In the genomic region with DNA sequence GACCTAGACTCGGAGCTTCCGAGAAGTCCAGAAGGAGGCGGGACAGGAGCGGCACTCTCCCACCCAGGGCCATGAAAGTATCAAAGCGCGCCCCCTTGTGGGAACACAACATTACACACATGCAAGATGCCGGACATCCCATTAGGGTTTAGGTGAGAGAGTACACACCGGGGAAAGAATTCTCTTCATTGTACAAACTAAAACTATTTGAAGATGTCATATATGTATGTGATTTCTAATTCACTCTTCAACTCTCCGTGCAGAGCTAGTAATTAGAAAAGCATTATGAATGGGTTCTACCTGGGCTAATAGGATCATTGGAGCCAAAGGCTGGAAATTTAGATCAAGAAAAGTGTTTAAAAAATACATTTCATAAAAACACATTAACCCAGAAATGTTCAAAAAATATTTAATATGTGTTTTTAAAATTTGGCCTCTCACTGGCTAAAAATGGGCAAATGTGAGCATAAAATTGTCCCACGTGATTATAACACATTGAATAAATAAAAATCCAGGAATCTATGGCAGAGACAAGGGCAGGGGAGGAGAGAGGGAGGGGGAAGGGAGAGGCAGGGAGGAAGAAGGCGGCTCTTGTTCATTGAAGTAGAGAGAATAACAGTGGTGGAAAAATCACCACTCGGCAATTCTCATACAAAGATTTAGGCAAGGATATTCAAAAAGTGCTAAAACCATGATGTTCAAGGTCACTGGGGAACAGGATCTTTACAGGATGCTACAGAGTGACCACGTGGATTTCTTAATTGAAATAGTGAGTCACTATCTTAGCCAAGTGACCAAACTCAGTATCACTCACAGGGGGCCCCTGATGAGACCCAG, we compare ENCODE assay signal across 8 cellular contexts. TPM values are rescaled to one million over a fixed set of nuclear protein-coding genes. Genes with fewer than 3 reads are reported as not detected.
DNase-seq lines count a peak whose midpoint lies in the region; ATAC-seq and TF ChIP-seq lines count a peak whose summit lies in the region.

No MANE protein-coding gene starts in this region.

- H3K4me1 ChIP-seq in PC-9 (replicated peaks; ENCODE audit: insufficient read depth) (no peaks in the 10 kb centered on the region), endodermal cell (ENCODE audit: control insufficient read depth, insufficient read depth, low read length) (no peaks in the 10 kb centered on the region)

- H3K4me3 Mint-ChIP-seq in activated naive CD4-positive, alpha-beta T cell treated with anti-CD3 and anti-CD28 coated beads, Interleukin-2, amount 50 U/mL, for 24 hours, result no peak overlapping the region
- H3K4me3 Mint-ChIP-seq in endodermal cell, result no peak overlapping the region

- H3K9me3 ChIP-seq in PC-9 (ENCODE audit: insufficient read depth, low read depth) (no peaks in the 10 kb centered on the region), endodermal cell (ENCODE audit: control insufficient read depth, low read length) (no peaks in the 10 kb centered on the region)

- 68 to 72% methylated on average over 10 to 12 of the region's 13 CpGs for WGBS in endodermal cell (ENCODE audit: insufficient coverage in 1 of 2, insufficient read length in 1 of 2), 2 experiments

- H3K79me2 ChIP-seq in PC-9 (ENCODE audit: low read depth), result no peaks in the 10 kb centered on the region

- no peaks in the 10 kb centered on the region for H3K27me3 ChIP-seq in PC-9 (ENCODE audit: insufficient read depth, low read depth)
- H3K27me3 ChIP-seq in endodermal cell (ENCODE audit: control insufficient read depth, insufficient read depth, low read length, poor library complexity, severe bottlenecking), result no peaks in the 10 kb centered on the region

- H3K4me3 ChIP-seq in PC-9, result no peak overlapping the region
- no peak overlapping the region for H3K4me3 ChIP-seq in endodermal cell (ENCODE audit: low read length)

- peak; percentile 42 for TF ChIP-seq CTCF in PC-9 (conservative IDR thresholded peaks at IDR 0.05)
- peak; percentile 90 for TF ChIP-seq CTCF in endodermal cell (conservative IDR thresholded peaks at IDR 0.05)

- H3K9me2 ChIP-seq in PC-9 (ENCODE audit: insufficient read depth), result no peaks in the 10 kb centered on the region

- intact Hi-C loops in PC-9 (cut with micrococcal nuclease; ENCODE audit: unreplicated experiment), result no loop called here

- H3K27ac Mint-ChIP-seq in activated naive CD4-positive, alpha-beta T cell treated with anti-CD3 and anti-CD28 coated beads, Interleukin-2, amount 50 U/mL, for 24 hours, result peak overlapping the region; percentile 17
- H3K27ac Mint-ChIP-seq in endodermal cell, result peak overlapping the region; percentile 17

- BruUV-seq in PC-9 (replicated peaks; lab: Mats Ljungman, UMichigan), result no TSS peak

- H3K4me2 ChIP-seq in PC-9, result no peak overlapping the region

- H2AFZ ChIP-seq in PC-9, result no peak overlapping the region

- CTCF ChIA-PET in PC-9 (lab: Charles Lee), result no interaction called here

- peaks cover 16% of the 10 kb centered on the region for H3K36me3 Mint-ChIP-seq in activated naive CD4-positive, alpha-beta T cell treated with anti-CD3 and anti-CD28 coated beads, Interleukin-2, amount 50 U/mL, for 24 hours
- peaks cover 71% of the 10 kb centered on the region for H3K36me3 Mint-ChIP-seq in endodermal cell (ENCODE audit: low read depth)

- H3K36me3 ChIP-seq in PC-9 (ENCODE audit: low read depth), result peaks cover 15% of the 10 kb centered on the region; the same call in 1 of the 2 replicates
- peaks cover 73% of the 10 kb centered on the region for H3K36me3 ChIP-seq in endodermal cell (ENCODE audit: control insufficient read depth, insufficient read depth, low read length)

- H3K27ac ChIP-seq in PC-9 (no peak overlapping the region), endodermal cell (ENCODE audit: low read depth, low read length) (no peak overlapping the region)

- H3K9ac ChIP-seq in endodermal cell (ENCODE audit: extremely low read depth, low read length, poor library complexity, severe bottlenecking), result no peak overlapping the region

- peaks cover 3% of the 10 kb centered on the region; the same call in 1 of the 2 replicates for H4K20me1 ChIP-seq in PC-9 (ENCODE audit: insufficient read depth)

- DNase-seq in activated naive CD4-positive, alpha-beta T cell treated with Interleukin-2 at 50 U/mL for 16 hours, result no peak
- DNase-seq in PC-9 (no peak), endodermal cell (peak; percentile 98), midbrain (lab: John Stamatoyannopoulos, UW) (peak; percentile 41), NCI-H1436 (lab: John Stamatoyannopoulos, UW) (no peak), DMS153 (lab: John Stamatoyannopoulos, UW) (no peak)

- H3K27me3 Mint-ChIP-seq in activated naive CD4-positive, alpha-beta T cell treated with anti-CD3 and anti-CD28 coated beads, Interleukin-2, amount 50 U/mL, for 24 hours, result no peaks in the 10 kb centered on the region
- H3K27me3 Mint-ChIP-seq in endodermal cell (ENCODE audit: insufficient read depth), result no peaks in the 10 kb centered on the region

- ATAC-seq in HG02642 (IDR thresholded peaks at IDR 0.05; ENCODE audit: poor library complexity, unreplicated experiment), result no peak

- peaks cover 6% of the 10 kb centered on the region for H3F3A ChIP-seq in PC-9 (ENCODE audit: insufficient read depth, low read depth)

- H3K4me1 Mint-ChIP-seq in activated naive CD4-positive, alpha-beta T cell treated with anti-CD3 and anti-CD28 coated beads, Interleukin-2, amount 50 U/mL, for 24 hours, result peaks cover 45% of the 10 kb centered on the region
- H3K4me1 Mint-ChIP-seq in endodermal cell, result peaks cover 6% of the 10 kb centered on the region

- H3K9me3 Mint-ChIP-seq in activated naive CD4-positive, alpha-beta T cell treated with anti-CD3 and anti-CD28 coated beads, Interleukin-2, amount 50 U/mL, for 24 hours, result no peaks in the 10 kb centered on the region
- no peaks in the 10 kb centered on the region for H3K9me3 Mint-ChIP-seq in endodermal cell

- POLR2A ChIA-PET in PC-9 (lab: Charles Lee; ENCODE audit: unreplicated experiment), result no interaction called here

RNA-seq across cellular contexts. Expression of gene FBXO21, which starts 38.9 kb away (rescaled TPM):
- total RNA-seq in PC-9 (2021) (31.4 and 32.4 TPM in 2 replicates), endodermal cell (10 to 100 TPM; 46.5 to 54.6 TPM)
- 52.9 TPM for polyA plus RNA-seq in endodermal cell (2013, experiment 1 of 2)
- polyA plus RNA-seq in endodermal cell (2013, experiment 2 of 2), result 43.4 TPM

RNA-seq across cellular contexts. Expression of gene TESC, which starts 52.2 kb away (rescaled TPM):
- not detected in 2 replicates for total RNA-seq in PC-9 (2021)
- 10 to 100 TPM; 25.1 to 26.5 TPM for total RNA-seq in endodermal cell
- polyA plus RNA-seq in endodermal cell (2013, experiment 1 of 2), result 7.3 TPM
- polyA plus RNA-seq in endodermal cell (2013, experiment 2 of 2), result 8.3 TPM

Comparison
In these comparisons a context has a peak if more than half of its experiments do, and no peak if none do; other contexts are left out.
1. DNase-seq: peak in endodermal cell (single experiment) and midbrain (single experiment); none in activated naive CD4-positive, alpha-beta T cell treated with Interleukin-2 at 50 U/mL for 16 hours (single experiment), PC-9 (0 of 2), NCI-H1436 (single experiment) and DMS153 (single experiment).
2. RNA of gene TESC, which starts 52.2 kb away (total RNA-seq): 25.1 to 26.5 TPM in endodermal cell; not detected in PC-9; every median in the first group is over 10 times any median in the second.